Comparison of ENCODE assay signal across 8 cellular contexts in genomic region chr7:47327698-47328391, GRCh38.
DNase-seq lines count a peak whose midpoint lies in the region; ATAC-seq and TF ChIP-seq lines count a peak whose summit lies in the region.

No MANE protein-coding gene starts in this region.

- H3K4me3 ChIP-seq in right lobe of liver (peak overlapping the region in 2 of 3 donors; percentile 11 to 15), testis (no peak overlapping the region)

- intact Hi-C loops in right lobe of liver (cut with DNase I) (no loop called here), testis (cut with DNase I; ENCODE audit: low total_unique reads) (no loop called here)

- TF ChIP-seq CTCF in right lobe of liver (IDR thresholded peaks at IDR 0.05) (no peak), testis (IDR thresholded peaks at IDR 0.05) (no peak), GM10248 (IDR thresholded peaks at IDR 0.05; ENCODE audit: control extremely low read depth, extremely low read depth, low read depth, missing control alignments) (no peak)

- WGBS in right lobe of liver (ENCODE audit: insufficient coverage, low coverage, low lambda C conversion rate, missing lambda C conversion rate) = 39% methylated on average over 6 of the region's 24 CpGs
- 32 to 45% methylated on average over 8 to 20 of the region's 24 CpGs for WGBS in testis, 2 donors

- CTCF ChIA-PET in GM10248 (lab: Yijun Ruan, JAX) = no interaction called here

- ATAC-seq in right lobe of liver (peak; percentile 62 to 77 (median 68)), GM21717 (IDR thresholded peaks at IDR 0.05; ENCODE audit: unreplicated experiment) (no peak)

- H3K4me1 ChIP-seq in right lobe of liver (peaks cover 0 to 13% (median 4%) of the 10 kb centered on the region in 4 donors), testis (peaks cover 34% of the 10 kb centered on the region)

- peak; percentile 7 for DNase-seq in NCI-H1694 treated with DMSO at 0.1 percent for 48 hours (lab: John Stamatoyannopoulos, UW)
- no peak for DNase-seq in NCI-H1694 (lab: John Stamatoyannopoulos, UW)
- DNase-seq in ecto neural progenitor cell (ENCODE audit: low spot score) = peak; percentile 91
- peak; percentile 63 to 74 (median 67) for DNase-seq in right lobe of liver
- peak; percentile 88 for DNase-seq in testis
- no peak for DNase-seq in KBM-7
- DNase-seq in GM10248 (ENCODE audit: extremely low spot score) = no peak

- H3K9me3 ChIP-seq in right lobe of liver (no peaks in the 10 kb centered on the region), testis (no peaks in the 10 kb centered on the region)

- in situ Hi-C loops in KBM-7 (cut with MboI; ENCODE audit: low pct_unique_long_range_greater_than_20kb, low sequenced_read_pairs) = no loop called here

- H3K27ac ChIP-seq in right lobe of liver (peak overlapping the region; percentile 57 to 79 (median 59)), testis (peak overlapping the region; percentile 41 to 77)

- TF ChIP-seq POLR2A in right lobe of liver (IDR thresholded peaks at IDR 0.05) (no peak), testis (IDR thresholded peaks at IDR 0.05) (no peak)

- POLR2A ChIA-PET in GM10248 (lab: Yijun Ruan, JAX) = no interaction called here

- H3K36me3 ChIP-seq in right lobe of liver (peaks cover 0 to 12% (median 4%) of the 10 kb centered on the region in 4 donors), testis (ENCODE audit: low read depth, missing control alignments) (no peaks in the 10 kb centered on the region)

- no peaks in the 10 kb centered on the region for H3K27me3 ChIP-seq in right lobe of liver
- H3K27me3 ChIP-seq in testis = no peaks in the 10 kb centered on the region

Comparison
In these comparisons a context has a peak if more than half of its experiments do, and no peak if none do; other contexts are left out.
1. DNase-seq: peak in NCI-H1694 treated with DMSO at 0.1 percent for 48 hours (single experiment), ecto neural progenitor cell (single experiment), right lobe of liver (3 of 3) and testis (single experiment); none in NCI-H1694 (single experiment), KBM-7 (single experiment) and GM10248 (single experiment).
2. H3K4me3 ChIP-seq: peak in right lobe of liver (2 of 3); none in testis (0 of 2).